Comparison of ENCODE assay signal across 9 cellular contexts in the genomic region with DNA sequence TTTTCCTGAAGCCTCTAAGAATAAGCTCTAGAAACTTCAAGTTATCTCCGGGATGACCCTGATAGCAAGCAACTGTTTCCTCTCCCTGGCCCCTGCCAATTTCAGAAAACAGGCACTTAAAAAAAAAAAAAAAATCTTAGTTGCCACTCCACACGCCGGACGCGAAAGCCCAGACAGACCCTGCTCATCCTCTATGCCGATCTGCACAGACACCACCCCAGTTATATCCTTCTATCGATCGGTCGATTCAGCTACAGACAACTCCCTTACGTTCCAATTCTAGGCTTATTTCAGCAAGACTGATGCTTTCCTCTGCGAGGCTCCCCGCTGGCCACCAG. TPM values are rescaled to one million over a fixed set of nuclear protein-coding genes. Genes with fewer than 3 reads are reported as not detected.
A peak's percentile ranks its signal among the peaks of the same experiment; 100 is the strongest.
DNase-seq lines count a peak whose midpoint lies in the region; ATAC-seq and TF ChIP-seq lines count a peak whose summit lies in the region.
"Had no signal": no experiment of that assay in that cellular context is flagged by ENCODE, and none has a peak within 500 bp of the region (broad histone marks: within the 10 kb centered on the region; RNA-seq: fewer than 3 reads in every experiment).

No MANE protein-coding gene starts in this region.

- H3K27ac ChIP-seq in HEK293 (ENCODE audit: extremely low read depth, low read depth, low read length), result peak overlapping the region; percentile 82
- peak overlapping the region; percentile 99 for H3K27ac ChIP-seq in left ventricle myocardium inferior (replicated peaks)
- peak overlapping the region in 20 of 21 experiments; percentile 83 to 98 (median 94) for H3K27ac ChIP-seq in skin epidermis

- H3K9me3 ChIP-seq in HEK293 (ENCODE audit: control insufficient read depth, insufficient read depth, low read depth, low read length), result no peaks in the 10 kb centered on the region
- H3K9me3 ChIP-seq in left ventricle myocardium inferior (replicated peaks), result no peaks in the 10 kb centered on the region

- H3K4me1 ChIP-seq in HEK293 (ENCODE audit: control insufficient read depth, insufficient read depth, low read length), result no peaks in the 10 kb centered on the region; the same call in 1 of the 2 replicates
- H3K4me1 ChIP-seq in left ventricle myocardium inferior, result peaks cover 34% of the 10 kb centered on the region

- intact Hi-C loops in left ventricle myocardium inferior (cut with micrococcal nuclease), result no loop called here

- CTCF ChIA-PET in HEK293 (lab: Yijun Ruan, JAX), result interaction anchor here (1.1 kb wide), 1 partner anchor 65 kb away, joined by 3 read pairs; no protein-coding TSS in a partner anchor
- CTCF ChIA-PET in T-cell (lab: Charles Lee), result interaction anchor here in 1 of 2 donors (0.7 kb wide), 2 partner anchors 20 to 860 kb away, joined by 3 to 5 read pairs; no protein-coding TSS in a partner anchor

- peaks cover 16 to 20% (median 19%) of the 10 kb centered on the region in 3 donors for H3K4me1 Mint-ChIP-seq in T-cell

- peak overlapping the region; percentile 89 for H3K4me3 ChIP-seq in HEK293 (ENCODE audit: low read depth, low read length)
- H3K4me3 ChIP-seq in left ventricle myocardium inferior, result peak overlapping the region; percentile 99
- peak overlapping the region; percentile 67 to 98 (median 81) for H3K4me3 ChIP-seq in skin epidermis

- DNase-seq in T-cell, result no peak
- DNase-seq in left ventricle myocardium inferior, result no peak
- DNase-seq in EL, result no peak
- DNase-seq in AG08395 (ENCODE audit: low spot score), result no peak
- DNase-seq in HK-2 (ENCODE audit: unreplicated experiment), result no peak

- no peaks in the 10 kb centered on the region for H3K27me3 Mint-ChIP-seq in T-cell

- TF ChIP-seq CTCF in HEK293 (tag by site-specific recombination; IDR thresholded peaks at IDR 0.05) (no peak), left ventricle myocardium inferior (IDR thresholded peaks at IDR 0.05; ENCODE audit: borderline replicate concordance) (no peak)

- no peaks in the 10 kb centered on the region for H3K9me3 Mint-ChIP-seq in T-cell

- no peak overlapping the region for H3K4me3 Mint-ChIP-seq in T-cell

- H3K27me3 ChIP-seq in left ventricle myocardium inferior (ENCODE audit: low read depth), result no peaks in the 10 kb centered on the region

- H3K36me3 ChIP-seq in HEK293 (ENCODE audit: control insufficient read depth in 2 of 2, insufficient read depth in 1 of 2, low read length in 2 of 2), result peaks cover 21 to 22% of the 10 kb centered on the region in 2 experiments
- H3K36me3 ChIP-seq in left ventricle myocardium inferior, result peaks cover 15% of the 10 kb centered on the region

- no peak for ATAC-seq in T-cell (replicated peaks in 1 of 4)
- ATAC-seq in GM19328 (IDR thresholded peaks at IDR 0.05; ENCODE audit: unreplicated experiment), result no peak

- POLR2A ChIA-PET in HEK293 (lab: Yijun Ruan, JAX), result interaction anchor here (0.5 to 0.6 kb wide), 2 partner anchors 164 to 643 kb away, joined by 3 read pairs; no protein-coding TSS in a partner anchor
- POLR2A ChIA-PET in T-cell (lab: Charles Lee), result interaction anchor here in 1 of 2 donors (0.6 to 1.0 kb wide), 6 partner anchors 39 to 1017 kb away, joined by 3 to 11 read pairs (median 6); a partner anchor contains a TSS

- no peaks in the 10 kb centered on the region for H3K36me3 Mint-ChIP-seq in T-cell

- H3K27ac Mint-ChIP-seq in T-cell, result peak overlapping the region; percentile 96 to 98

TF ChIP-seq in HEK293, 187 proteins besides CTCF, POLR2A, EP300 and RAD21 (continues in another document):
- TF ChIP-seq SALL2 (tag by site-specific recombination; IDR thresholded peaks at IDR 0.05; ENCODE audit: borderline replicate concordance) (no peak), ZNF2 (tag by site-specific recombination; IDR thresholded peaks at IDR 0.05) (no peak; the same call in 1 of the 2 replicates), ZNF341 (tag by site-specific recombination; IDR thresholded peaks at IDR 0.05; ENCODE audit: low read depth) (0 out of 2 replicates have a peak, but pooled peaks have one; percentile 28), SP7 (tag by site-specific recombination; IDR thresholded peaks at IDR 0.05) (peak; percentile 84), ZFP3 (tag by site-specific recombination; IDR thresholded peaks at IDR 0.05; ENCODE audit: low read depth) (no peak), GLI2 (tag by site-specific recombination; IDR thresholded peaks at IDR 0.05; ENCODE audit: borderline replicate concordance, low read depth) (no peak), SP2 (tag by site-specific recombination; IDR thresholded peaks at IDR 0.05) (no peak), ZFP69B (tag by site-specific recombination; IDR thresholded peaks at IDR 0.05) (no peak), ZNF777 (tag by site-specific recombination; IDR thresholded peaks at IDR 0.05; ENCODE audit: borderline replicate concordance) (no peak), ZNF335 (tag by site-specific recombination; conservative IDR thresholded peaks at IDR 0.05) (peak; percentile 100), ZNF555 (tag by site-specific recombination; conservative IDR thresholded peaks at IDR 0.05) (no peak), ZNF138 (tag by site-specific recombination; IDR thresholded peaks at IDR 0.05; ENCODE audit: borderline replicate concordance) (no peak), GFI1B (tag by site-specific recombination; IDR thresholded peaks at IDR 0.05) (no peak), ZNF391 (tag by site-specific recombination; IDR thresholded peaks at IDR 0.05; ENCODE audit: borderline replicate concordance, low read depth) (no peak), ZNF600 (tag by site-specific recombination; IDR thresholded peaks at IDR 0.05) (0 out of 2 replicates have a peak, but pooled peaks have one; percentile 49), ZBTB17 (tag by site-specific recombination; IDR thresholded peaks at IDR 0.05) (peak; percentile 99), ZNF366 (tag by site-specific recombination; conservative IDR thresholded peaks at IDR 0.05) (peak; percentile 63), ZNF24 (tag by site-specific recombination; IDR thresholded peaks at IDR 0.05) (0 out of 2 replicates have a peak, but pooled peaks have one; percentile 82), ZNF670 (tag by site-specific recombination; IDR thresholded peaks at IDR 0.05; ENCODE audit: low read depth) (no peak), ZNF560 (tag by site-specific recombination; IDR thresholded peaks at IDR 0.05; ENCODE audit: borderline replicate concordance) (no peak), KLF9 (tag by site-specific recombination; IDR thresholded peaks at IDR 0.05; ENCODE audit: low read depth) (no peak), TRIM28 (IDR thresholded peaks at IDR 0.05; ENCODE audit: borderline replicate concordance, low read length) (0 out of 2 replicates have a peak, but pooled peaks have one; percentile 38)
- TF ChIP-seq, protein P1, sequence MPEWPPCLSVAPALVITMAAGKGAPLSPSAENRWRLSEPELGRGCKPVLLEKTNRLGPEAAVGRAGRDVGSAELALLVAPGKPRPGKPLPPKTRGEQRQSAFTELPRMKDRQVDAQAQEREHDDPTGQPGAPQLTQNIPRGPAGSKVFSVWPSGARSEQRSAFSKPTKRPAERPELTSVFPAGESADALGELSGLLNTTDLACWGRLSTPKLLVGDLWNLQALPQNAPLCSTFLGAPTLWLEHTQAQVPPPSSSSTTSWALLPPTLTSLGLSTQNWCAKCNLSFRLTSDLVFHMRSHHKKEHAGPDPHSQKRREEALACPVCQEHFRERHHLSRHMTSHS (tag by site-specific recombination; IDR thresholded peaks at IDR 0.05), result no peak
- TF ChIP-seq, protein P2, sequence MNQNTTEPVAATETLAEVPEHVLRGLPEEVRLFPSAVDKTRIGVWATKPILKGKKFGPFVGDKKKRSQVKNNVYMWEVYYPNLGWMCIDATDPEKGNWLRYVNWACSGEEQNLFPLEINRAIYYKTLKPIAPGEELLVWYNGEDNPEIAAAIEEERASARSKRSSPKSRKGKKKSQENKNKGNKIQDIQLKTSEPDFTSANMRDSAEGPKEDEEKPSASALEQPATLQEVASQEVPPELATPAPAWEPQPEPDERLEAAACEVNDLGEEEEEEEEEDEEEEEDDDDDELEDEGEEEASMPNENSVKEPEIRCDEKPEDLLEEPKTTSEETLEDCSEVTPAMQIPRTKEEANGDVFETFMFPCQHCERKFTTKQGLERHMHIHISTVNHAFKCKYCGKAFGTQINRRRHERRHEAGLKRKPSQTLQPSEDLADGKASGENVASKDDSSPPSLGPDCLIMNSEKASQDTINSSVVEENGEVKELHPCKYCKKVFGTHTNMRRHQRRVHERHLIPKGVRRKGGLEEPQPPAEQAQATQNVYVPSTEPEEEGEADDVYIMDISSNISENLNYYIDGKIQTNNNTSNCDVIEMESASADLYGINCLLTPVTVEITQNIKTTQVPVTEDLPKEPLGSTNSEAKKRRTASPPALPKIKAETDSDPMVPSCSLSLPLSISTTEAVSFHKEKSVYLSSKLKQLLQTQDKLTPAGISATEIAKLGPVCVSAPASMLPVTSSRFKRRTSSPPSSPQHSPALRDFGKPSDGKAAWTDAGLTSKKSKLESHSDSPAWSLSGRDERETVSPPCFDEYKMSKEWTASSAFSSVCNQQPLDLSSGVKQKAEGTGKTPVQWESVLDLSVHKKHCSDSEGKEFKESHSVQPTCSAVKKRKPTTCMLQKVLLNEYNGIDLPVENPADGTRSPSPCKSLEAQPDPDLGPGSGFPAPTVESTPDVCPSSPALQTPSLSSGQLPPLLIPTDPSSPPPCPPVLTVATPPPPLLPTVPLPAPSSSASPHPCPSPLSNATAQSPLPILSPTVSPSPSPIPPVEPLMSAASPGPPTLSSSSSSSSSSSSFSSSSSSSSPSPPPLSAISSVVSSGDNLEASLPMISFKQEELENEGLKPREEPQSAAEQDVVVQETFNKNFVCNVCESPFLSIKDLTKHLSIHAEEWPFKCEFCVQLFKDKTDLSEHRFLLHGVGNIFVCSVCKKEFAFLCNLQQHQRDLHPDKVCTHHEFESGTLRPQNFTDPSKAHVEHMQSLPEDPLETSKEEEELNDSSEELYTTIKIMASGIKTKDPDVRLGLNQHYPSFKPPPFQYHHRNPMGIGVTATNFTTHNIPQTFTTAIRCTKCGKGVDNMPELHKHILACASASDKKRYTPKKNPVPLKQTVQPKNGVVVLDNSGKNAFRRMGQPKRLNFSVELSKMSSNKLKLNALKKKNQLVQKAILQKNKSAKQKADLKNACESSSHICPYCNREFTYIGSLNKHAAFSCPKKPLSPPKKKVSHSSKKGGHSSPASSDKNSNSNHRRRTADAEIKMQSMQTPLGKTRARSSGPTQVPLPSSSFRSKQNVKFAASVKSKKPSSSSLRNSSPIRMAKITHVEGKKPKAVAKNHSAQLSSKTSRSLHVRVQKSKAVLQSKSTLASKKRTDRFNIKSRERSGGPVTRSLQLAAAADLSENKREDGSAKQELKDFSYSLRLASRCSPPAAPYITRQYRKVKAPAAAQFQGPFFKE (tag by site-specific recombination; IDR thresholded peaks at IDR 0.05; ENCODE audit: borderline replicate concordance), result no peak

RNA-seq across cellular contexts. Expression of a gene that starts 1.6 kb away (rescaled TPM):
- total RNA-seq in T-cell (10 to 100 TPM; 40.2 to 46.3 (median 44.9) TPM), left ventricle myocardium inferior (29.3 TPM)

RNA-seq across cellular contexts. Expression of a gene that starts 23.3 kb away (rescaled TPM):
- not detected for total RNA-seq in T-cell
- total RNA-seq in left ventricle myocardium inferior, result 3.1 TPM
- total RNA-seq: dermis microvascular lymphatic vessel endothelial cell had no signal

RNA-seq across cellular contexts. Expression of a gene that starts 34.5 kb away (rescaled TPM):
- total RNA-seq in T-cell, result 100 to 1,000 TPM; 118 to 133 (median 124) TPM
- total RNA-seq in left ventricle myocardium inferior, result 49.3 TPM

RNA-seq across cellular contexts. Expression of a gene that starts 38.3 kb away (rescaled TPM):
- total RNA-seq in T-cell, result 1 to 10 TPM; 2.1 to 4.1 (median 3.2) TPM
- total RNA-seq in left ventricle myocardium inferior, result 9.0 TPM

RNA-seq across cellular contexts. Expression of a gene that starts 48.1 kb away (rescaled TPM):
- total RNA-seq in T-cell (1 to 10 TPM in 4 of 5 donors, under 1 TPM in 1; 0.63 to 2.9 (median 1.3) TPM), left ventricle myocardium inferior (8.7 TPM)
